1 cellular context compared by ENCODE assay signal in genomic region chr20:63453029-63453523, GRCh38.
TF ChIP-seq lines count a peak whose summit lies in the region.

No MANE protein-coding gene starts in this region.

TF ChIP-seq in HepG2, 621 proteins besides CTCF, POLR2A, EP300 and RAD21 (continued from another document):
- 0 out of 2 replicates have a peak, but pooled peaks have one; percentile 7 for TF ChIP-seq STAG1 (CRISPR knock-in tag; IDR thresholded peaks at IDR 0.05)
- no peak for TF ChIP-seq PREB (CRISPR knock-in tag; IDR thresholded peaks at IDR 0.05)
- TF ChIP-seq HNRNPLL (IDR thresholded peaks at IDR 0.05; ENCODE audit: low read depth, low read length, poor library complexity, severe bottlenecking): peak; percentile 93
- TF ChIP-seq ZNF318 (CRISPR knock-in tag; IDR thresholded peaks at IDR 0.05): 0 out of 2 replicates have a peak, but pooled peaks have one; percentile 43
- 0 out of 2 replicates have a peak, but pooled peaks have one; percentile 24 for TF ChIP-seq ZNF280D (CRISPR knock-in tag; IDR thresholded peaks at IDR 0.05)
